1 cellular context compared by ENCODE assay signal in genomic region chr10:11699546-11700097, GRCh38.
TF ChIP-seq lines count a peak whose summit lies in the region.

No MANE protein-coding gene starts in this region.

TF ChIP-seq in HepG2, 621 proteins besides CTCF, POLR2A, EP300 and RAD21 (continued from another document and continues in another):
- peak; percentile 70 for TF ChIP-seq ZNF547 (CRISPR knock-in tag; IDR thresholded peaks at IDR 0.05)
- TF ChIP-seq ZNF431 (CRISPR knock-in tag; IDR thresholded peaks at IDR 0.05; ENCODE audit: borderline replicate concordance, low read depth): no peak
- TF ChIP-seq MAZ (IDR thresholded peaks at IDR 0.05; ENCODE audit: borderline replicate concordance, low read depth, low read length): no peak
- TF ChIP-seq MAZ (CRISPR knock-in tag; IDR thresholded peaks at IDR 0.05; ENCODE audit: low read depth): peak; percentile 82
- TF ChIP-seq ZFP36 (IDR thresholded peaks at IDR 0.05; ENCODE audit: borderline replicate concordance, low read depth, low read length, partially characterized antibody): no peak
- TF ChIP-seq ZNF7 (CRISPR knock-in tag; IDR thresholded peaks at IDR 0.05): no peak
- TF ChIP-seq SP140L (CRISPR knock-in tag; IDR thresholded peaks at IDR 0.05; ENCODE audit: borderline replicate concordance): no peak; the same call in 1 of the 2 replicates
- TF ChIP-seq ZNF768 (CRISPR knock-in tag; IDR thresholded peaks at IDR 0.05): no peak
- TF ChIP-seq ZBTB7B (CRISPR knock-in tag; IDR thresholded peaks at IDR 0.05): peak; percentile 87
- peak; percentile 60; the same call in 1 of the 3 replicates for TF ChIP-seq MXI1 (IDR thresholded peaks at IDR 0.05; ENCODE audit: borderline replicate concordance, low read depth, low read length)
- peak; percentile 87; the same call in 1 of the 2 replicates for TF ChIP-seq THRA (CRISPR knock-in tag; IDR thresholded peaks at IDR 0.05; ENCODE audit: borderline replicate concordance)
- peak in 1 of 2 experiments; percentile 55; a peak in 2 of 4 replicates for TF ChIP-seq KLF16 (CRISPR knock-in tag; IDR thresholded peaks at IDR 0.05)
- no peak for TF ChIP-seq TCF7L2 (IDR thresholded peaks at IDR 0.05; ENCODE audit: low read depth, low read length)
- 0 out of 2 replicates have a peak, but pooled peaks have one; percentile 32 for TF ChIP-seq ONECUT2 (CRISPR knock-in tag; IDR thresholded peaks at IDR 0.05)
- no peak for TF ChIP-seq PHF20 (CRISPR knock-in tag; IDR thresholded peaks at IDR 0.05)
- no peak for TF ChIP-seq E2F5 (CRISPR knock-in tag; conservative IDR thresholded peaks at IDR 0.05)
- 0 out of 2 replicates have a peak, but pooled peaks have one; percentile 15 for TF ChIP-seq BRCA1 (CRISPR knock-in tag; IDR thresholded peaks at IDR 0.05)
- TF ChIP-seq PRPF4 (IDR thresholded peaks at IDR 0.05; ENCODE audit: low read depth, low read length, poor library complexity, severe bottlenecking): no peak
- peak; percentile 86; the same call in 1 of the 2 replicates for TF ChIP-seq IRF2 (CRISPR knock-in tag; IDR thresholded peaks at IDR 0.05)
- peak; percentile 85 for TF ChIP-seq ZNF121 (CRISPR knock-in tag; IDR thresholded peaks at IDR 0.05)
- no peak for TF ChIP-seq GRHL1 (CRISPR knock-in tag; conservative IDR thresholded peaks at IDR 0.05)
- TF ChIP-seq TOE1 (CRISPR knock-in tag; IDR thresholded peaks at IDR 0.05): no peak
- TF ChIP-seq RXRB (CRISPR knock-in tag; IDR thresholded peaks at IDR 0.05; ENCODE audit: borderline replicate concordance): peak; percentile 94
- TF ChIP-seq PHF8 (CRISPR knock-in tag; IDR thresholded peaks at IDR 0.05): no peak
- 0 out of 2 replicates have a peak, but pooled peaks have one; percentile 56 for TF ChIP-seq SIN3A (IDR thresholded peaks at IDR 0.05; ENCODE audit: borderline replicate concordance, low read depth, low read length)
- 0 out of 2 replicates have a peak, but pooled peaks have one; percentile 81 for TF ChIP-seq SMAD1 (CRISPR knock-in tag; IDR thresholded peaks at IDR 0.05; ENCODE audit: borderline replicate concordance, low read depth)
- peak; percentile 63 for TF ChIP-seq TBL1XR1 (IDR thresholded peaks at IDR 0.05; ENCODE audit: borderline replicate concordance, low read length, partially characterized antibody)
- TF ChIP-seq ATF5 (CRISPR knock-in tag; IDR thresholded peaks at IDR 0.05; ENCODE audit: low read depth): no peak
- peak; percentile 71; the same call in 1 of the 2 replicates for TF ChIP-seq DMAP1 (CRISPR knock-in tag; IDR thresholded peaks at IDR 0.05)
- TF ChIP-seq ZNF720 (CRISPR knock-in tag; IDR thresholded peaks at IDR 0.05): no peak
- TF ChIP-seq NFYC (CRISPR knock-in tag; IDR thresholded peaks at IDR 0.05): no peak
- peak; percentile 44; the same call in 1 of the 2 replicates for TF ChIP-seq ZNF598 (CRISPR knock-in tag; IDR thresholded peaks at IDR 0.05; ENCODE audit: borderline replicate concordance)
- TF ChIP-seq ZNF790 (CRISPR knock-in tag; IDR thresholded peaks at IDR 0.05; ENCODE audit: borderline replicate concordance): peak; percentile 58; the same call in 1 of the 2 replicates
- TF ChIP-seq ZNF354B (CRISPR knock-in tag; IDR thresholded peaks at IDR 0.05): no peak
- TF ChIP-seq HNRNPLL (IDR thresholded peaks at IDR 0.05; ENCODE audit: low read depth, low read length, poor library complexity, severe bottlenecking): no peak
- 0 out of 2 replicates have a peak, but pooled peaks have one; percentile 15 for TF ChIP-seq PBX2 (CRISPR knock-in tag; IDR thresholded peaks at IDR 0.05)
- 0 out of 2 replicates have a peak, but pooled peaks have one; percentile 45 for TF ChIP-seq SRY (CRISPR knock-in tag; IDR thresholded peaks at IDR 0.05)
- no peak for TF ChIP-seq DNMT1 (CRISPR knock-in tag; IDR thresholded peaks at IDR 0.05)
- TF ChIP-seq KDM6A (CRISPR knock-in tag; IDR thresholded peaks at IDR 0.05; ENCODE audit: low read depth): peak; percentile 71; the same call in 1 of the 2 replicates
- no peak for TF ChIP-seq TEF (CRISPR knock-in tag; IDR thresholded peaks at IDR 0.05)
- peak; percentile 87 for TF ChIP-seq HDAC1 (CRISPR knock-in tag; IDR thresholded peaks at IDR 0.05)
- peak; percentile 93; the same call in 1 of the 2 replicates for TF ChIP-seq SNAPC2 (CRISPR knock-in tag; IDR thresholded peaks at IDR 0.05)
- 0 out of 2 replicates have a peak, but pooled peaks have one; percentile 34 for TF ChIP-seq ZNF263 (CRISPR knock-in tag; IDR thresholded peaks at IDR 0.05)
- TF ChIP-seq XBP1 (CRISPR knock-in tag; IDR thresholded peaks at IDR 0.05): no peak
- no peak for TF ChIP-seq ZNF282 (IDR thresholded peaks at IDR 0.05; ENCODE audit: partially characterized antibody)
- peak; percentile 93 for TF ChIP-seq BCL6 (CRISPR knock-in tag; IDR thresholded peaks at IDR 0.05)
- TF ChIP-seq ZNF235 (CRISPR knock-in tag; IDR thresholded peaks at IDR 0.05; ENCODE audit: borderline replicate concordance): no peak
- no peak for TF ChIP-seq TBP (CRISPR knock-in tag; IDR thresholded peaks at IDR 0.05)
- TF ChIP-seq EHMT2 (IDR thresholded peaks at IDR 0.05; ENCODE audit: borderline replicate concordance, low read depth, low read length): peak; percentile 86; the same call in 1 of the 2 replicates
- TF ChIP-seq DRAP1 (CRISPR knock-in tag; IDR thresholded peaks at IDR 0.05): no peak; the same call in none of the 2 replicates
- TF ChIP-seq ZNF44 (CRISPR knock-in tag; IDR thresholded peaks at IDR 0.05): no peak
- TF ChIP-seq ZNF691 (CRISPR knock-in tag; IDR thresholded peaks at IDR 0.05; ENCODE audit: borderline replicate concordance, low read depth): peak; percentile 57
- peak; percentile 89 for TF ChIP-seq SKIL (CRISPR knock-in tag; IDR thresholded peaks at IDR 0.05; ENCODE audit: borderline replicate concordance)
- peak; percentile 97 for TF ChIP-seq RARA (CRISPR knock-in tag; IDR thresholded peaks at IDR 0.05)
- no peak for TF ChIP-seq ZHX1 (CRISPR knock-in tag; IDR thresholded peaks at IDR 0.05; ENCODE audit: low read depth)
- TF ChIP-seq ZNF232 (CRISPR knock-in tag; IDR thresholded peaks at IDR 0.05; ENCODE audit: borderline replicate concordance): 0 out of 2 replicates have a peak, but pooled peaks have one; percentile 60
- TF ChIP-seq EED (CRISPR knock-in tag; IDR thresholded peaks at IDR 0.05): no peak
- no peak for TF ChIP-seq NONO (IDR thresholded peaks at IDR 0.05)
- peak; percentile 69 for TF ChIP-seq NONO (CRISPR knock-in tag; conservative IDR thresholded peaks at IDR 0.05)
